Comparison of ENCODE assay signal across 29 cellular contexts in the genomic region with DNA sequence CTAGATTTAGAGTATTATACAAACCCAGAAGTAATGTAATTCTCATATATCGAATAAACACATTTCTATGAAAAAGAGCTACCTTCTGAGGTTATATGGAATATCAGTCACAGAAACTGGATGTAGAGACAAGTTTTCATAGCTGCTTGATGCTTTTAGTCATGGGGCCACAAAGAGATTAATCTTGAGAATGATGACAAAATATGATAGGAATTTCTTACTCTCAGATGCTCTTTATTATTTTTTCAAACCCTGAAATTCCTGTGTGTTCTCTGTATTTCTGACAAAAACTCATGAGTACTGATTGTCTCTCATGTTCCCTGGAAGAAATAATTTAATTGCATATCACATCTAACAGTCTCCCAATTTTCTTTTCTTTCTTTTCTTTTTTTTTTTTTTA.
DNase-seq lines count a peak whose midpoint lies in the region; ATAC-seq and TF ChIP-seq lines count a peak whose summit lies in the region.
"Had no signal": no experiment of that assay in that cellular context is flagged by ENCODE, and none has a peak within 500 bp of the region (broad histone marks: within the 10 kb centered on the region; RNA-seq: fewer than 3 reads in every experiment).

No MANE protein-coding gene starts in this region.

- no peaks in the 10 kb centered on the region for H3K4me1 ChIP-seq in mesenchymal stem cell (ENCODE audit: control insufficient read depth, insufficient read depth, low read depth, low read length)
- H3K4me1 ChIP-seq: suprapubic skin, uterus had no signal

- no peak overlapping the region for H3K18ac ChIP-seq in mesenchymal stem cell (ENCODE audit: low read depth in 1 of 2, low read length in 2 of 2)

- H3K79me1 ChIP-seq in mesenchymal stem cell (replicated peaks; ENCODE audit: low read length, poor library complexity, severe bottlenecking) = no peaks in the 10 kb centered on the region

- no peak overlapping the region for H2BK15ac ChIP-seq in mesenchymal stem cell (ENCODE audit: low read depth, poor library complexity, severe bottlenecking)

- H2AK5ac ChIP-seq in mesenchymal stem cell (ENCODE audit: low read length, severe bottlenecking) = no peak overlapping the region

- peaks cover 51% of the 10 kb centered on the region for H3K4me1 Mint-ChIP-seq in osteocyte (ENCODE audit: unreplicated experiment)
- no peaks in the 10 kb centered on the region for H3K4me1 Mint-ChIP-seq in activated CD8-positive, alpha-beta T cell treated with anti-CD3 and anti-CD28 coated beads, Interleukin-2, amount 10 ng/mL, durations not matched to agents 7 days and 5 days (ENCODE audit: low read depth)
- H3K4me1 Mint-ChIP-seq: activated CD4-positive, alpha-beta T cell treated with anti-CD3 and anti-CD28 coated beads, Interleukin-2, amount 10 ng/mL, durations not matched to agents 24 days and 14 days; activated CD8-positive, alpha-beta memory T cell treated with anti-CD3 and anti-CD28 coated beads, Interleukin-2, amount 10 ng/mL, durations not matched to agents 7 days and 5 days; brain; stimulated activated effector memory CD8-positive, alpha-beta T cell treated with anti-CD3 and anti-CD28 coated beads, Interleukin-12 subunit alpha, Interleukin-12 subunit beta, amount 100 ng/mL, for 72 hours; T-cell had no signal

- no peaks in the 10 kb centered on the region for H3K27me3 Mint-ChIP-seq in osteocyte (ENCODE audit: unreplicated experiment)
- no peaks in the 10 kb centered on the region for H3K27me3 Mint-ChIP-seq in activated CD8-positive, alpha-beta T cell treated with anti-CD3 and anti-CD28 coated beads, Interleukin-2, amount 10 ng/mL, durations not matched to agents 7 days and 5 days (ENCODE audit: low read depth)
- H3K27me3 Mint-ChIP-seq: activated CD4-positive, alpha-beta T cell treated with anti-CD3 and anti-CD28 coated beads, Interleukin-2, amount 10 ng/mL, durations not matched to agents 24 days and 14 days; activated CD8-positive, alpha-beta memory T cell treated with anti-CD3 and anti-CD28 coated beads, Interleukin-2, amount 10 ng/mL, durations not matched to agents 7 days and 5 days; progenitor cell of endocrine pancreas; T-cell had no signal

- H3K4me2 ChIP-seq in mesenchymal stem cell (ENCODE audit: low read length, poor library complexity, severe bottlenecking) = no peak overlapping the region

- TF ChIP-seq CTCF in RWPE1 (conservative IDR thresholded peaks at IDR 0.05; ENCODE audit: low read depth) (no peak), epithelial cell of esophagus (IDR thresholded peaks at IDR 0.05; ENCODE audit: insufficient read depth, low read depth, low read length, missing control alignments) (no peak), osteocyte (IDR thresholded peaks at IDR 0.05) (no peak)

- no peaks in the 10 kb centered on the region for H3K36me3 Mint-ChIP-seq in osteocyte (ENCODE audit: unreplicated experiment)
- no peaks in the 10 kb centered on the region for H3K36me3 Mint-ChIP-seq in activated CD8-positive, alpha-beta T cell treated with anti-CD3 and anti-CD28 coated beads, Interleukin-2, amount 10 ng/mL, durations not matched to agents 7 days and 5 days (ENCODE audit: low read depth)
- H3K36me3 Mint-ChIP-seq: activated CD8-positive, alpha-beta memory T cell treated with anti-CD3 and anti-CD28 coated beads, Interleukin-2, amount 10 ng/mL, durations not matched to agents 7 days and 5 days; activated naive CD8-positive, alpha-beta T cell; brain; stimulated activated effector memory CD8-positive, alpha-beta T cell treated with anti-CD3 and anti-CD28 coated beads, Interleukin-12 subunit alpha, Interleukin-12 subunit beta, amount 100 ng/mL, for 72 hours; T-cell had no signal

- CTCF ChIA-PET in RWPE1 (lab: Yijun Ruan, JAX) = interaction anchor here (0.6 to 1.2 kb wide), 3 partner anchors 21 to 905 kb away, joined by 4 to 7 read pairs (median 4); no protein-coding TSS in a partner anchor
- CTCF ChIA-PET in activated CD8-positive, alpha-beta T cell treated with anti-CD3 and anti-CD28 coated beads, Interleukin-2, amount 10 ng/mL, durations not matched to agents 7 days and 5 days (lab: Charles Lee) = interaction anchor here (1.3 to 1.8 kb wide), 5 partner anchors 13 to 63 kb away, joined by 3 to 4 read pairs (median 4); no protein-coding TSS in a partner anchor

- no peaks in the 10 kb centered on the region for H3K9me3 Mint-ChIP-seq in osteocyte (ENCODE audit: unreplicated experiment)
- H3K9me3 Mint-ChIP-seq in activated CD8-positive, alpha-beta T cell treated with anti-CD3 and anti-CD28 coated beads, Interleukin-2, amount 10 ng/mL, durations not matched to agents 7 days and 5 days (ENCODE audit: insufficient read depth) = no peaks in the 10 kb centered on the region
- H3K9me3 Mint-ChIP-seq: activated CD4-positive, alpha-beta T cell treated with anti-CD3 and anti-CD28 coated beads, Interleukin-2, amount 10 ng/mL, durations not matched to agents 24 days and 14 days had no signal

- H3K4ac ChIP-seq in mesenchymal stem cell (ENCODE audit: low read depth in 1 of 2, low read length in 2 of 2) = no peak overlapping the region

- no peak overlapping the region for H2AFZ ChIP-seq in mesenchymal stem cell (ENCODE audit: low read depth, low read length)

- H3K36me3 ChIP-seq in mesenchymal stem cell (ENCODE audit: control insufficient read depth in 1 of 2, insufficient read depth in 2 of 2, low read depth in 1 of 2, low read length in 2 of 2) = no peaks in the 10 kb centered on the region
- H3K36me3 ChIP-seq: suprapubic skin, uterus had no signal

- no peak overlapping the region for H2BK5ac ChIP-seq in mesenchymal stem cell (ENCODE audit: low read depth, low read length, poor library complexity, severe bottlenecking)

- no peaks in the 10 kb centered on the region for H3K27me3 ChIP-seq in mesenchymal stem cell (ENCODE audit: control insufficient read depth in 1 of 2, insufficient read depth in 1 of 2, low read length in 2 of 2)
- H3K27me3 ChIP-seq: suprapubic skin, uterus had no signal

- no peaks in the 10 kb centered on the region for H3K9me3 ChIP-seq in mesenchymal stem cell (ENCODE audit: control insufficient read depth, low read length)
- H3K9me3 ChIP-seq: suprapubic skin, uterus had no signal

- H3K27ac Mint-ChIP-seq in osteocyte (ENCODE audit: unreplicated experiment) = peak overlapping the region; percentile 12
- no peak overlapping the region for H3K27ac Mint-ChIP-seq in activated CD8-positive, alpha-beta T cell treated with anti-CD3 and anti-CD28 coated beads, Interleukin-2, amount 10 ng/mL, durations not matched to agents 7 days and 5 days
- H3K27ac Mint-ChIP-seq: activated CD4-positive, alpha-beta T cell treated with anti-CD3 and anti-CD28 coated beads, Interleukin-2, amount 10 ng/mL, durations not matched to agents 24 days and 14 days; activated CD8-positive, alpha-beta memory T cell treated with anti-CD3 and anti-CD28 coated beads, Interleukin-2, amount 10 ng/mL, durations not matched to agents 7 days and 5 days; activated naive CD8-positive, alpha-beta T cell; brain; progenitor cell of endocrine pancreas; stimulated activated effector memory CD8-positive, alpha-beta T cell treated with anti-CD3 and anti-CD28 coated beads, Interleukin-12 subunit alpha, Interleukin-12 subunit beta, amount 100 ng/mL, for 72 hours; T-cell had no signal

- no peak overlapping the region for H3K14ac ChIP-seq in mesenchymal stem cell (ENCODE audit: low read length in 2 of 2)

- no peak overlapping the region for H3K9ac ChIP-seq in mesenchymal stem cell (ENCODE audit: low read length)

- no peak overlapping the region for H2BK12ac ChIP-seq in mesenchymal stem cell (ENCODE audit: low read length in 2 of 2)

- H3K4me3 Mint-ChIP-seq in osteocyte (ENCODE audit: unreplicated experiment) = no peak overlapping the region
- H3K4me3 Mint-ChIP-seq in activated CD8-positive, alpha-beta T cell treated with anti-CD3 and anti-CD28 coated beads, Interleukin-2, amount 10 ng/mL, durations not matched to agents 7 days and 5 days = no peak overlapping the region
- H3K4me3 Mint-ChIP-seq: activated CD4-positive, alpha-beta T cell treated with anti-CD3 and anti-CD28 coated beads, Interleukin-2, amount 10 ng/mL, durations not matched to agents 24 days and 14 days; activated CD8-positive, alpha-beta memory T cell treated with anti-CD3 and anti-CD28 coated beads, Interleukin-2, amount 10 ng/mL, durations not matched to agents 7 days and 5 days; activated naive CD8-positive, alpha-beta T cell; brain; stimulated activated effector memory CD8-positive, alpha-beta T cell treated with anti-CD3 and anti-CD28 coated beads, Interleukin-12 subunit alpha, Interleukin-12 subunit beta, amount 100 ng/mL, for 72 hours; T-cell had no signal

- no peak overlapping the region for H2BK120ac ChIP-seq in mesenchymal stem cell (ENCODE audit: low read depth, low read length)

- H4K8ac ChIP-seq in mesenchymal stem cell (ENCODE audit: low read length) = no peak overlapping the region

- no peak overlapping the region for H3K23ac ChIP-seq in mesenchymal stem cell (ENCODE audit: low read length in 2 of 2)

- H3K27ac ChIP-seq in RWPE1 (no peak overlapping the region), mesenchymal stem cell (ENCODE audit: low read length, poor library complexity, severe bottlenecking) (no peak overlapping the region)
- H3K27ac ChIP-seq: skin epidermis, suprapubic skin, uterus had no signal

- POLR2A ChIA-PET in RWPE1 (lab: Yijun Ruan, JAX; ENCODE audit: low non-redundant PET) = no interaction called here
- POLR2A ChIA-PET in activated CD8-positive, alpha-beta T cell treated with anti-CD3 and anti-CD28 coated beads, Interleukin-2, amount 10 ng/mL, durations not matched to agents 7 days and 5 days (lab: Charles Lee) = no interaction called here

- ATAC-seq in activated CD8-positive, alpha-beta T cell treated with anti-CD3 and anti-CD28 coated beads, Interleukin-2, amount 10 ng/mL, durations not matched to agents 7 days and 5 days = no peak
- ATAC-seq: activated CD8-positive, alpha-beta memory T cell treated with anti-CD3 and anti-CD28 coated beads, Interleukin-2, amount 10 ng/mL, durations not matched to agents 7 days and 5 days; left lobe of liver; Right ventricle myocardium inferior; stimulated activated effector memory CD8-positive, alpha-beta T cell treated with anti-CD3 and anti-CD28 coated beads, Interleukin-12 subunit alpha, Interleukin-12 subunit beta, amount 100 ng/mL, for 72 hours; T-cell had no signal

- no peak overlapping the region for H4K91ac ChIP-seq in mesenchymal stem cell (ENCODE audit: low read length)

- no peak overlapping the region for H3K4me3 ChIP-seq in epithelial cell of esophagus (ENCODE audit: low read length)
- no peak overlapping the region for H3K4me3 ChIP-seq in mesenchymal stem cell (ENCODE audit: insufficient read depth in 1 of 2, low read depth in 1 of 2, low read length in 2 of 2)
- H3K4me3 ChIP-seq: skin epidermis, suprapubic skin, uterus had no signal

- WGBS in mesenchymal stem cell = 80% methylated on average over 1 of the region's 1 CpG

- DNase-seq in HS-27A (ENCODE audit: low read depth) (peak; percentile 33), RWPE1 (ENCODE audit: low spot score) (peak; percentile 1), epithelial cell of esophagus (ENCODE audit: low read depth) (peak; percentile 7), osteocyte (ENCODE audit: extremely low spot score, unreplicated experiment) (no peak), DMS 273 (lab: John Stamatoyannopoulos, UW; ENCODE audit: unreplicated experiment) (no peak), mesenchymal stem cell (no peak)
- DNase-seq in activated CD8-positive, alpha-beta T cell treated with anti-CD3 and anti-CD28 coated beads, Interleukin-2, amount 10 ng/mL, durations not matched to agents 7 days and 5 days = no peak
- DNase-seq in activated CD4-positive, alpha-beta T cell treated with anti-CD3 and anti-CD28 coated beads for 4 hours = no peak
- DNase-seq: activated CD4-positive, alpha-beta T cell treated with anti-CD3 and anti-CD28 coated beads, Interleukin-2, amount 10 ng/mL, durations not matched to agents 24 days and 14 days; activated CD8-positive, alpha-beta memory T cell treated with anti-CD3 and anti-CD28 coated beads, Interleukin-2, amount 10 ng/mL, durations not matched to agents 7 days and 5 days; cortex of kidney; DMS153; GF-D8; glutamatergic neuron; HCEC 1CT; midbrain; NCI-H187; NCI-H748 treated with DMSO at 0.1 percent for 48 hours; stimulated activated CD4-positive, alpha-beta T cell treated with anti-CD3 and anti-CD28 coated beads, Interleukin-2, amount 100 ng/mL, for 24 hours; T-cell; uterus had no signal

Comparison
In these comparisons a context has a peak if more than half of its experiments do, and no peak if none do; other contexts are left out.
1. DNase-seq: peak in HS-27A (single experiment), RWPE1 (single experiment) and epithelial cell of esophagus (single experiment); none in osteocyte (single experiment), DMS 273 (single experiment), mesenchymal stem cell (single experiment), activated CD8-positive, alpha-beta T cell treated with anti-CD3 and anti-CD28 coated beads, Interleukin-2, amount 10 ng/mL, durations not matched to agents 7 days and 5 days (single experiment) and activated CD4-positive, alpha-beta T cell treated with anti-CD3 and anti-CD28 coated beads for 4 hours (0 of 2).